ENCODE assay signal across 13 cellular contexts in the genomic region with DNA sequence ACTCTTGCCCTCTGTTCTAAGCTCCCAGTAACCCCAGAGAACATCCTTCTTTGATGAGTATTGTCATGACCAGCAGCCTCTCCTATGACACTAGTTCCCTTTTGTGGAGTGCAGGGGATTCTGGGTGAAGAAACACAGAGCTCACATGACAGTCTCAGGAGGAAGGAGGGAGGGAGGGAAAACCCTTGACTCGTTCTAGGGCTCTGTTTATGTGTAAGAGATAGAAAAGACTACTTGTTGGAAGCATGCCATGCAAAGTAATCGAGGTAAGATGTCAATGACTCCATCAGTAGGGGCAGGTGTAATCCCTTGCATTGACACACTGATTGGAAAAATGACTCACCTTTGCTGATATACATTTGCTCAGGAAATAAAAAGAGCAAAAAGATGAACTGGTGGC.
DNase-seq lines count a peak whose midpoint lies in the region; ATAC-seq, FAIRE-seq and TF ChIP-seq lines count a peak whose summit lies in the region.
"Had no signal": no experiment of that assay in that cellular context is flagged by ENCODE, and none has a peak within 500 bp of the region (broad histone marks: within the 10 kb centered on the region; RNA-seq: fewer than 3 reads in every experiment).

No MANE protein-coding gene starts in this region.

- peak overlapping the region; percentile 25; the same call in 2 of the 3 replicates for H2BK15ac ChIP-seq in IMR-90 (ENCODE audit: low read depth, low read length)

- peak overlapping the region; percentile 46 for H2BK20ac ChIP-seq in IMR-90 (ENCODE audit: low read depth, low read length)

- peak overlapping the region; percentile 63 for H3K4ac ChIP-seq in IMR-90 (ENCODE audit: low read depth, low read length)

- no peak overlapping the region for H2BK5ac ChIP-seq in IMR-90 (ENCODE audit: low read depth, low read length, poor library complexity, severe bottlenecking)

- no peak overlapping the region for H3K56ac ChIP-seq in IMR-90 (ENCODE audit: extremely low read depth, insufficient read depth, low read length)

- H3K4me1 ChIP-seq in IMR-90 (ENCODE audit: control insufficient read depth, insufficient read depth, low read length), result peaks cover 16% of the 10 kb centered on the region
- H3K4me1 ChIP-seq in K562 (replicated peaks in 1 of 2; ENCODE audit: control insufficient read depth in 2 of 2, insufficient read depth in 2 of 2, low read length in 2 of 2), result no peaks in the 10 kb centered on the region

- WGBS in IMR-90 (ENCODE audit: extremely low coverage in 2 of 2, insufficient read length in 1 of 2), 2 experiments, result 57% methylated on average over 1 of the region's 2 CpGs; no CpG with 5 or more reads in 1 of the 2 experiments
- 0% methylated on average over 2 of the region's 2 CpGs for WGBS in K562 (ENCODE audit: insufficient coverage, low coverage, missing lambda C conversion rate)

- H3K14ac ChIP-seq in IMR-90 (replicated peaks; ENCODE audit: low read depth, low read length), result no peak overlapping the region

- peaks cover 21% of the 10 kb centered on the region for H3K27me3 Mint-ChIP-seq in activated T-cell treated with anti-CD3 and anti-CD28 coated beads, Interleukin-2, amount 50 U/mL, for 72 hours (ENCODE audit: low read depth)
- H3K27me3 Mint-ChIP-seq: stimulated activated naive CD8-positive, alpha-beta T cell treated with anti-CD3 and anti-CD28 coated beads, Interleukin-15, Interleukin-2, amounts not matched to agents 100 ng/mL and 50 ng/mL, for 24 hours had no signal

- H3K9me1 ChIP-seq in IMR-90 (ENCODE audit: insufficient read depth, low read length), result peaks cover 12% of the 10 kb centered on the region; the same call in 1 of the 2 replicates
- no peaks in the 10 kb centered on the region for H3K9me1 ChIP-seq in K562 (ENCODE audit: control insufficient read depth, insufficient read depth, low read length)

- no peak overlapping the region for H3K4me3 ChIP-seq in IMR-90 (ENCODE audit: insufficient read depth, low read depth, low read length)
- no peak overlapping the region for H3K4me3 ChIP-seq in K562

- H3K27ac ChIP-seq in IMR-90 (ENCODE audit: insufficient read depth, low read length) (no peak overlapping the region), K562 (ENCODE audit: extremely low read depth, low read depth, low read length) (no peak overlapping the region)

- TF ChIP-seq CTCF in IMR-90 (conservative IDR thresholded peaks at IDR 0.05; ENCODE audit: low read depth, low read length) (no peak), K562 (IDR thresholded peaks at IDR 0.05 in 2 of 3, conservative IDR thresholded peaks at IDR 0.05 in 1 of 3; ENCODE audit: insufficient read depth in 2 of 3, low read depth in 1 of 3, low read length in 3 of 3) (no peak)

- CTCF ChIA-PET in IMR-90 (lab: Yijun Ruan, JAX), result interaction anchor here (0.6 kb wide), 1 partner anchor 137 kb away, joined by 3 read pairs; no protein-coding TSS in a partner anchor
- CTCF ChIA-PET in K562 (lab: Yijun Ruan, JAX; ENCODE audit: low intra/inter-chr PET ratio), result no interaction called here

- no peak overlapping the region for H2AK9ac ChIP-seq in IMR-90 (replicated peaks; ENCODE audit: low read depth, low read length, poor library complexity)

- H2AFZ ChIP-seq in IMR-90 (replicated peaks; ENCODE audit: low read length, poor library complexity), result no peak overlapping the region
- no peak overlapping the region for H2AFZ ChIP-seq in K562 (ENCODE audit: low read depth, low read length)

- peak overlapping the region; percentile 74 for H3K18ac ChIP-seq in IMR-90 (ENCODE audit: low read depth, low read length)

- BruUV-seq in IMR-90 (replicated peaks; lab: Mats Ljungman, UMichigan) (no TSS peak), K562 (replicated peaks; lab: Mats Ljungman, UMichigan) (no TSS peak)

- H3K4me1 Mint-ChIP-seq in activated T-cell treated with anti-CD3 and anti-CD28 coated beads, Interleukin-2, amount 50 U/mL, for 72 hours (ENCODE audit: low read depth), result peaks cover 9% of the 10 kb centered on the region

- POLR2A ChIA-PET in IMR-90 (lab: Charles Lee; ENCODE audit: unreplicated experiment), result interaction anchor here (0.5 kb wide), 1 partner anchor 269 kb away, joined by 4 read pairs; no protein-coding TSS in a partner anchor
- POLR2A ChIA-PET in K562 (lab: Yijun Ruan, JAX), result no interaction called here

- H3K79me2 ChIP-seq in K562 (ENCODE audit: control insufficient read depth, insufficient read depth, low read length), result no peaks in the 10 kb centered on the region

- H2AK5ac ChIP-seq in IMR-90 (ENCODE audit: low read depth, low read length), result no peak overlapping the region; the same call in none of the 2 replicates

- peak overlapping the region; percentile 86; the same call in 1 of the 2 replicates for H4K5ac ChIP-seq in IMR-90 (ENCODE audit: low read depth, low read length)

- no peaks in the 10 kb centered on the region for H4K20me1 ChIP-seq in IMR-90 (ENCODE audit: insufficient read depth, low read length)
- H4K20me1 ChIP-seq in K562 (replicated peaks; ENCODE audit: control insufficient read depth, insufficient read depth, low read length), result no peaks in the 10 kb centered on the region

- H3K4me2 ChIP-seq in IMR-90 (ENCODE audit: low read depth, low read length) (no peak overlapping the region), K562 (ENCODE audit: insufficient read depth, low read length) (no peak overlapping the region)

- no peak for TF ChIP-seq EP300 in K562 (IDR thresholded peaks at IDR 0.05; ENCODE audit: low read length)

- H3K36me3 ChIP-seq in IMR-90 (ENCODE audit: control insufficient read depth, insufficient read depth, low read length), result no peaks in the 10 kb centered on the region
- H3K36me3 ChIP-seq in K562 (ENCODE audit: control insufficient read depth, insufficient read depth, low read length), result no peaks in the 10 kb centered on the region

- TF ChIP-seq POLR2A in IMR-90 (IDR thresholded peaks at IDR 0.05; ENCODE audit: low read depth, low read length) (no peak), K562 (conservative IDR thresholded peaks at IDR 0.05) (no peak)

- FAIRE-seq in K562 (lab: Jason Lieb, UNC), result no peak
- FAIRE-seq: colon had no signal

- peak overlapping the region; percentile 2; the same call in 1 of the 2 replicates for H4K91ac ChIP-seq in IMR-90 (ENCODE audit: insufficient read depth, low read depth, low read length)

- no peaks in the 10 kb centered on the region for H3K9me3 ChIP-seq in IMR-90 (ENCODE audit: control insufficient read depth, insufficient read depth, low read length)
- H3K9me3 ChIP-seq in K562 (replicated peaks; ENCODE audit: control insufficient read depth, insufficient read depth, low read depth, low read length), result no peaks in the 10 kb centered on the region

- H3K27me3 ChIP-seq in IMR-90 (ENCODE audit: control insufficient read depth, insufficient read depth, low read length), result no peaks in the 10 kb centered on the region
- H3K27me3 ChIP-seq in K562 (ENCODE audit: control insufficient read depth in 2 of 2, insufficient read depth in 2 of 2, low read length in 2 of 2), result peaks cover 0 to 5% of the 10 kb centered on the region in 2 experiments; a peak in 1 of 5 replicates

- no peaks in the 10 kb centered on the region for H3K36me3 Mint-ChIP-seq in activated T-cell treated with anti-CD3 and anti-CD28 coated beads, Interleukin-2, amount 50 U/mL, for 72 hours (ENCODE audit: insufficient read depth in 2 of 2)

- peak; percentile 92 to 97 for ATAC-seq in activated T-cell treated with anti-CD3 and anti-CD28 coated beads, Interleukin-2, amount 50 U/mL, for 72 hours (replicated peaks in 1 of 2)
- ATAC-seq in IMR-90 (ENCODE audit: low read depth) (peak; percentile 36), K562 (no peak), sciatic nerve (peak; percentile 51), GM19395 (IDR thresholded peaks at IDR 0.05; ENCODE audit: unreplicated experiment) (no peak)

- no peak overlapping the region for H3K4me3 Mint-ChIP-seq in activated T-cell treated with anti-CD3 and anti-CD28 coated beads, Interleukin-2, amount 50 U/mL, for 72 hours
- H3K4me3 Mint-ChIP-seq: stimulated activated naive CD8-positive, alpha-beta T cell treated with anti-CD3 and anti-CD28 coated beads, Interleukin-15, Interleukin-2, amounts not matched to agents 100 ng/mL and 50 ng/mL, for 24 hours; T-helper 1 cell treated with Interleukin-12 subunit alpha and Interleukin-12 subunit beta and Interleukin-4 antibody, amounts not matched to agents 30 μg/mL and 1 μg/mL, for 36 hours had no signal

- TF ChIP-seq RAD21 in IMR-90 (IDR thresholded peaks at IDR 0.05; ENCODE audit: low read length), result no peak
- no peak for TF ChIP-seq RAD21 in K562 (CRISPR knock-in tag; conservative IDR thresholded peaks at IDR 0.05 in 1 of 2, IDR thresholded peaks at IDR 0.05 in 1 of 2)

- H4K8ac ChIP-seq in IMR-90 (ENCODE audit: low read depth in 2 of 2, low read length in 2 of 2), result peak overlapping the region in 1 of 2 experiments; percentile 37; a peak in 2 of 4 replicates

- no peak overlapping the region; the same call in 1 of the 2 replicates for H3K23ac ChIP-seq in IMR-90 (ENCODE audit: low read depth, low read length)

- no peaks in the 10 kb centered on the region for H3K79me1 ChIP-seq in IMR-90 (ENCODE audit: low read depth in 1 of 2, low read length in 2 of 2)

- H3K9ac ChIP-seq in IMR-90 (ENCODE audit: low read depth, low read length) (no peak overlapping the region), K562 (ENCODE audit: insufficient read depth in 1 of 2, low read depth in 2 of 2, low read length in 2 of 2) (no peak overlapping the region)

- in situ Hi-C loops in IMR-90 (cut with MboI; ENCODE audit: low sequenced_read_pairs) (no loop called here), K562 (cut with MboI) (no loop called here)

- H3K9me3 Mint-ChIP-seq in activated T-cell treated with anti-CD3 and anti-CD28 coated beads, Interleukin-2, amount 50 U/mL, for 72 hours, result no peaks in the 10 kb centered on the region
- H3K9me3 Mint-ChIP-seq: stimulated activated naive CD8-positive, alpha-beta T cell treated with anti-CD3 and anti-CD28 coated beads, Interleukin-15, Interleukin-2, amounts not matched to agents 100 ng/mL and 50 ng/mL, for 24 hours; T-helper 1 cell treated with Interleukin-12 subunit alpha and Interleukin-12 subunit beta and Interleukin-4 antibody, amounts not matched to agents 30 μg/mL and 1 μg/mL, for 36 hours had no signal

- intact Hi-C loops in IMR-90 (cut with micrococcal nuclease) (no loop called here), K562 (cut with micrococcal nuclease) (no loop called here), sciatic nerve (cut with DNase I) (no loop called here)

- H2BK120ac ChIP-seq in IMR-90 (ENCODE audit: low read depth, low read length), result peak overlapping the region; percentile 51

- dilution Hi-C loops in IMR-90 (cut with HindIII; ENCODE audit: low sequenced_read_pairs, unreplicated experiment), result no loop called here

- no peak overlapping the region for H3K27ac Mint-ChIP-seq in activated T-cell treated with anti-CD3 and anti-CD28 coated beads, Interleukin-2, amount 50 U/mL, for 72 hours
- H3K27ac Mint-ChIP-seq: stimulated activated naive CD8-positive, alpha-beta T cell treated with anti-CD3 and anti-CD28 coated beads, Interleukin-15, Interleukin-2, amounts not matched to agents 100 ng/mL and 50 ng/mL, for 24 hours; T-helper 1 cell treated with Interleukin-12 subunit alpha and Interleukin-12 subunit beta and Interleukin-4 antibody, amounts not matched to agents 30 μg/mL and 1 μg/mL, for 36 hours had no signal

- peak; percentile 6 to 24 for DNase-seq in activated T-cell treated with anti-CD3 and anti-CD28 coated beads, Interleukin-2, amount 50 U/mL, for 72 hours
- no peak for DNase-seq in activated T-cell treated with anti-CD3 and anti-CD28 coated beads, Interleukin-2, amount 50 U/mL, for 1 hour
- DNase-seq in IMR-90, result peak; percentile 19
- no peak for DNase-seq in K562 (ENCODE audit: extremely low read depth in 1 of 4, low spot score in 3 of 4)
- DNase-seq in sciatic nerve (ENCODE audit: low spot score), result no peak
- no peak for DNase-seq in DMS153 (lab: John Stamatoyannopoulos, UW)
- no peak for DNase-seq in H4 (ENCODE audit: low spot score)
- DNase-seq: DMS79 treated with DMSO at 0.1 percent for 48 hours, NCI-H2171 treated with DMSO at 0.1 percent for 48 hours had no signal

Comparison
In these comparisons a context has a peak if more than half of its experiments do, and no peak if none do; other contexts are left out.
1. DNase-seq: peak in activated T-cell treated with anti-CD3 and anti-CD28 coated beads, Interleukin-2, amount 50 U/mL, for 72 hours (2 of 2) and IMR-90 (single experiment); none in activated T-cell treated with anti-CD3 and anti-CD28 coated beads, Interleukin-2, amount 50 U/mL, for 1 hour (single experiment), K562 (0 of 4), sciatic nerve (single experiment), DMS153 (single experiment) and H4 (single experiment).
2. ATAC-seq: peak in activated T-cell treated with anti-CD3 and anti-CD28 coated beads, Interleukin-2, amount 50 U/mL, for 72 hours (2 of 2), IMR-90 (single experiment) and sciatic nerve (single experiment); none in K562 (single experiment) and GM19395 (single experiment).